ENCODE assay signal across 40 cellular contexts in genomic region chr18:71012789-71013188, GRCh38.
"Had no signal": no experiment of that assay in that cellular context is flagged by ENCODE, and none has a peak within 500 bp of the region (broad histone marks: within the 10 kb centered on the region; RNA-seq: fewer than 3 reads in every experiment).

No MANE protein-coding gene starts in this region.

- H3K36me3 ChIP-seq: adrenal gland, ascending aorta, brain microvascular endothelial cell, breast epithelium, cardiac muscle cell had no signal

- H3K36me3 Mint-ChIP-seq: activated naive CD4-positive, alpha-beta T cell treated with anti-CD3 and anti-CD28 coated beads, Interleukin-2, amount 10 ng/mL, durations not matched to agents 7 days and 5 days; activated naive CD4-positive, alpha-beta T cell treated with anti-CD3 and anti-CD28 coated beads, Interleukin-2, amount 50 U/mL, for 72 hours; activated naive CD8-positive, alpha-beta T cell; activated naive CD8-positive, alpha-beta T cell treated with anti-CD3 and anti-CD28 coated beads, Interleukin-2, amount 10 ng/mL, durations not matched to agents 7 days and 5 days; brain had no signal

- H3K27me3 ChIP-seq: adrenal gland, ascending aorta, body of pancreas, brain microvascular endothelial cell, breast epithelium, cardiac muscle cell had no signal

- H3K4me3 ChIP-seq: adrenal gland, ascending aorta, body of pancreas, breast epithelium, cardiac muscle cell had no signal

- ATAC-seq: activated naive CD4-positive, alpha-beta T cell treated with anti-CD3 and anti-CD28 coated beads, Interleukin-2, amount 50 U/mL, for 72 hours; activated naive CD8-positive, alpha-beta T cell treated with anti-CD3 and anti-CD28 coated beads, Interleukin-2, amount 50 U/mL, for 24 hours; activated T-cell treated with anti-CD3 and anti-CD28 coated beads, Interleukin-2, amount 50 U/mL, for 4 hours; activated T-cell treated with anti-CD3 and anti-CD28 coated beads, Interleukin-2, amount 50 U/mL, for 72 hours; activated T-helper 17 cell treated with anti-CD3 and anti-CD28 coated beads, Interleukin-2, amount 50 U/mL, for 72 hours; body of pancreas had no signal

- H3K9me3 Mint-ChIP-seq: activated naive CD8-positive, alpha-beta T cell treated with anti-CD3 and anti-CD28 coated beads, Interleukin-2, amount 10 ng/mL, durations not matched to agents 7 days and 5 days; activated T-cell treated with anti-CD3 and anti-CD28 coated beads, Interleukin-2, amount 50 U/mL, for 24 hours; activated T-cell treated with anti-CD3 and anti-CD28 coated beads, Interleukin-2, amount 50 U/mL, for 72 hours; activated T-helper 1 cell treated with anti-CD3 and anti-CD28 coated beads, Interleukin-12 subunit alpha, Interleukin-12 subunit beta, Interleukin-2, Interleukin-4 antibody, amounts not matched to agents 30 ng/mL and 10 ng/mL and 1 ng/mL, durations not matched to agents 14 hours and 24 hours and 36 hours; activated T-helper 17 cell treated with anti-CD3 and anti-CD28 coated beads, Interleukin-2, amount 50 U/mL, for 72 hours; activated T-helper 2 cell treated with anti-CD3 and anti-CD28 coated beads, Interferon-gamma antibody, Interleukin-2, Interleukin-4, amounts not matched to agents 10 μg/mL and 5 μg/mL and 100 μg/mL, durations not matched to agents 14 hours and 24 hours and 36 hours had no signal

- H3K4me1 Mint-ChIP-seq: activated naive CD4-positive, alpha-beta T cell treated with anti-CD3 and anti-CD28 coated beads, Interleukin-2, amount 10 ng/mL, durations not matched to agents 7 days and 5 days; activated naive CD4-positive, alpha-beta T cell treated with anti-CD3 and anti-CD28 coated beads, Interleukin-2, amount 50 U/mL, for 24 hours; activated naive CD8-positive, alpha-beta T cell treated with anti-CD3 and anti-CD28 coated beads for 36 hours; activated naive CD8-positive, alpha-beta T cell treated with anti-CD3 and anti-CD28 coated beads, Interleukin-2, amount 10 ng/mL, durations not matched to agents 7 days and 5 days; activated naive CD8-positive, alpha-beta T cell treated with anti-CD3 and anti-CD28 coated beads, Interleukin-2, amount 50 U/mL, for 24 hours; activated T-helper 17 cell treated with anti-CD3 and anti-CD28 coated beads, Interleukin-2, amount 50 U/mL, for 72 hours; brain; central memory CD8-positive, alpha-beta T cell had no signal

- FAIRE-seq: astrocyte, bronchial epithelial cell had no signal

- H3K27ac ChIP-seq: adrenal gland, ascending aorta, body of pancreas, brain microvascular endothelial cell, breast epithelium, cardiac muscle cell had no signal

- H3K27ac Mint-ChIP-seq: activated naive CD4-positive, alpha-beta T cell treated with anti-CD3 and anti-CD28 coated beads for 36 hours; activated naive CD4-positive, alpha-beta T cell treated with anti-CD3 and anti-CD28 coated beads, Interleukin-2, amount 10 ng/mL, durations not matched to agents 7 days and 5 days; activated naive CD4-positive, alpha-beta T cell treated with anti-CD3 and anti-CD28 coated beads, Interleukin-2, amount 50 U/mL, for 24 hours; activated naive CD4-positive, alpha-beta T cell treated with anti-CD3 and anti-CD28 coated beads, Interleukin-2, amount 50 U/mL, for 72 hours; activated naive CD8-positive, alpha-beta T cell; activated naive CD8-positive, alpha-beta T cell treated with anti-CD3 and anti-CD28 coated beads for 36 hours; activated naive CD8-positive, alpha-beta T cell treated with anti-CD3 and anti-CD28 coated beads, Interleukin-2, amount 10 ng/mL, durations not matched to agents 7 days and 5 days; activated naive CD8-positive, alpha-beta T cell treated with anti-CD3 and anti-CD28 coated beads, Interleukin-2, amount 50 U/mL, for 24 hours; activated T-cell treated with anti-CD3 and anti-CD28 coated beads, Interleukin-2, amount 50 U/mL, for 24 hours; activated T-cell treated with anti-CD3 and anti-CD28 coated beads, Interleukin-2, amount 50 U/mL, for 72 hours; activated T-helper 1 cell treated with anti-CD3 and anti-CD28 coated beads, Interleukin-12 subunit alpha, Interleukin-12 subunit beta, Interleukin-2, Interleukin-4 antibody, amounts not matched to agents 30 ng/mL and 10 ng/mL and 1 ng/mL, durations not matched to agents 14 hours and 24 hours and 36 hours; activated T-helper 17 cell treated with anti-CD3 and anti-CD28 coated beads, Interleukin-2, amount 50 U/mL, for 72 hours; activated T-helper 2 cell treated with anti-CD3 and anti-CD28 coated beads, Interferon-gamma antibody, Interleukin-2, Interleukin-4, amounts not matched to agents 10 μg/mL and 5 μg/mL and 100 μg/mL, durations not matched to agents 14 hours and 24 hours and 36 hours; brain had no signal

- H3K4me1 ChIP-seq: adrenal gland, ascending aorta, body of pancreas, breast epithelium had no signal

- H3K9me3 ChIP-seq: adrenal gland, ascending aorta, body of pancreas, breast epithelium had no signal

- H3K4me3 Mint-ChIP-seq: activated naive CD4-positive, alpha-beta T cell treated with anti-CD3 and anti-CD28 coated beads for 36 hours; activated naive CD4-positive, alpha-beta T cell treated with anti-CD3 and anti-CD28 coated beads, Interleukin-2, amount 10 ng/mL, durations not matched to agents 7 days and 5 days; activated naive CD4-positive, alpha-beta T cell treated with anti-CD3 and anti-CD28 coated beads, Interleukin-2, amount 50 U/mL, for 24 hours; activated naive CD8-positive, alpha-beta T cell; activated naive CD8-positive, alpha-beta T cell treated with anti-CD3 and anti-CD28 coated beads for 36 hours; activated naive CD8-positive, alpha-beta T cell treated with anti-CD3 and anti-CD28 coated beads, Interleukin-2, amount 10 ng/mL, durations not matched to agents 7 days and 5 days; activated naive CD8-positive, alpha-beta T cell treated with anti-CD3 and anti-CD28 coated beads, Interleukin-2, amount 50 U/mL, for 24 hours; activated T-cell treated with anti-CD3 and anti-CD28 coated beads, Interleukin-2, amount 50 U/mL, for 24 hours; activated T-cell treated with anti-CD3 and anti-CD28 coated beads, Interleukin-2, amount 50 U/mL, for 4 hours; activated T-cell treated with anti-CD3 and anti-CD28 coated beads, Interleukin-2, amount 50 U/mL, for 72 hours; activated T-helper 1 cell treated with anti-CD3 and anti-CD28 coated beads, Interleukin-12 subunit alpha, Interleukin-12 subunit beta, Interleukin-2, Interleukin-4 antibody, amounts not matched to agents 30 ng/mL and 10 ng/mL and 1 ng/mL, durations not matched to agents 14 hours and 24 hours and 36 hours; activated T-helper 17 cell treated with anti-CD3 and anti-CD28 coated beads, Interleukin-2, amount 50 U/mL, for 72 hours; brain; central memory CD8-positive, alpha-beta T cell had no signal

- H3K27me3 Mint-ChIP-seq: activated naive CD4-positive, alpha-beta T cell treated with anti-CD3 and anti-CD28 coated beads, Interleukin-2, amount 10 ng/mL, durations not matched to agents 7 days and 5 days; activated naive CD4-positive, alpha-beta T cell treated with anti-CD3 and anti-CD28 coated beads, Interleukin-2, amount 50 U/mL, for 24 hours; activated naive CD8-positive, alpha-beta T cell; activated naive CD8-positive, alpha-beta T cell treated with anti-CD3 and anti-CD28 coated beads for 36 hours; activated naive CD8-positive, alpha-beta T cell treated with anti-CD3 and anti-CD28 coated beads, Interleukin-2, amount 10 ng/mL, durations not matched to agents 7 days and 5 days; activated naive CD8-positive, alpha-beta T cell treated with anti-CD3 and anti-CD28 coated beads, Interleukin-2, amount 50 U/mL, for 24 hours; activated T-cell treated with anti-CD3 and anti-CD28 coated beads, Interleukin-2, amount 50 U/mL, for 24 hours; activated T-helper 17 cell treated with anti-CD3 and anti-CD28 coated beads, Interleukin-2, amount 50 U/mL, for 72 hours; central memory CD8-positive, alpha-beta T cell had no signal

- DNase-seq: activated effector memory CD4-positive, alpha-beta T cell treated with anti-CD3 and anti-CD28 coated beads, Interleukin-2, amount 50 U/mL, for 16 hours; activated effector memory CD4-positive, alpha-beta T cell treated with Interleukin-2 at 50 U/mL for 16 hours; activated gamma-delta T cell; activated gamma-delta T cell treated with Interleukin-2 at 50 U/mL for 16 hours; activated naive CD4-positive, alpha-beta T cell; activated naive CD4-positive, alpha-beta T cell treated with anti-CD3 and anti-CD28 coated beads for 36 hours; activated naive CD4-positive, alpha-beta T cell treated with anti-CD3 and anti-CD28 coated beads, Interleukin-2, amount 10 ng/mL, durations not matched to agents 7 days and 5 days; activated naive CD4-positive, alpha-beta T cell treated with anti-CD3 and anti-CD28 coated beads, Interleukin-2, amount 50 U/mL, for 16 hours; activated naive CD4-positive, alpha-beta T cell treated with Interleukin-2 at 50 U/mL for 16 hours; activated naive CD8-positive, alpha-beta T cell treated with anti-CD3 and anti-CD28 coated beads for 36 hours; activated naive CD8-positive, alpha-beta T cell treated with anti-CD3 and anti-CD28 coated beads, Interleukin-2, amount 10 ng/mL, durations not matched to agents 7 days and 5 days; activated naive CD8-positive, alpha-beta T cell treated with anti-CD3 and anti-CD28 coated beads, Interleukin-2, amount 50 U/mL, for 24 hours; activated T-cell treated with anti-CD3 and anti-CD28 coated beads, Interleukin-2, amount 50 U/mL, for 1 hour; activated T-cell treated with anti-CD3 and anti-CD28 coated beads, Interleukin-2, amount 50 U/mL, for 24 hours; activated T-cell treated with anti-CD3 and anti-CD28 coated beads, Interleukin-2, amount 50 U/mL, for 4 hours; activated T-cell treated with anti-CD3 and anti-CD28 coated beads, Interleukin-2, amount 50 U/mL, for 48 hours; activated T-cell treated with anti-CD3 and anti-CD28 coated beads, Interleukin-2, amount 50 U/mL, for 72 hours; adrenal gland; amniotic stem cell; amygdala; anterior cingulate cortex; aorta; body of pancreas; brain microvascular endothelial cell; caudate nucleus; central memory CD4-positive, alpha-beta T cell; cerebellar nuclear complex had no signal
